Comparison of ENCODE assay signal across 9 cellular contexts in genomic region chr6:15313367-15313766, GRCh38.
DNase-seq lines count a peak whose midpoint lies in the region; ATAC-seq, FAIRE-seq and TF ChIP-seq lines count a peak whose summit lies in the region.
"Had no signal": no experiment of that assay in that cellular context is flagged by ENCODE, and none has a peak within 500 bp of the region (broad histone marks: within the 10 kb centered on the region; RNA-seq: fewer than 3 reads in every experiment).

No MANE protein-coding gene starts in this region.

- no peak overlapping the region for H3K4me3 ChIP-seq in HEK293 (ENCODE audit: low read depth, low read length)
- H3K4me3 ChIP-seq in astrocyte (ENCODE audit: insufficient read depth, low read depth, low read length), result no peak overlapping the region

- H3K4me2 ChIP-seq in astrocyte (ENCODE audit: low read length), result no peak overlapping the region

- no peaks in the 10 kb centered on the region for H3K27me3 ChIP-seq in astrocyte (ENCODE audit: insufficient read depth, low read length)

- peaks cover 100% of the 10 kb centered on the region for H3K79me2 ChIP-seq in astrocyte (ENCODE audit: insufficient read depth, low read length)

- TF ChIP-seq CTCF in HEK293 (tag by site-specific recombination; IDR thresholded peaks at IDR 0.05), result no peak
- TF ChIP-seq CTCF in astrocyte (IDR thresholded peaks at IDR 0.05; ENCODE audit: insufficient read depth, low read depth, low read length), result no peak

- ATAC-seq in naive B cell (ENCODE audit: low read depth in 2 of 2) (peak; percentile 46 to 53), GM18868 (IDR thresholded peaks at IDR 0.05; ENCODE audit: unreplicated experiment) (no peak), HG03571 (IDR thresholded peaks at IDR 0.05; ENCODE audit: unreplicated experiment) (no peak)
- no peak for ATAC-seq in activated CD4-positive, CD25-positive, alpha-beta regulatory T cell treated with anti-CD3 and anti-CD28 coated beads, Interleukin-2, amount 50 U/mL, for 24 hours

- H3K36me3 ChIP-seq in HEK293 (ENCODE audit: control insufficient read depth in 2 of 2, insufficient read depth in 1 of 2, low read length in 2 of 2) (no peaks in the 10 kb centered on the region), astrocyte (ENCODE audit: insufficient read depth, low read length) (no peaks in the 10 kb centered on the region)

- POLR2A ChIA-PET in HEK293 (lab: Yijun Ruan, JAX), result interaction anchor here (1.2 kb wide), 1 partner anchor 23 kb away, joined by 3 read pairs; no protein-coding TSS in a partner anchor

- CTCF ChIA-PET in HEK293 (lab: Yijun Ruan, JAX), result interaction anchor here (0.6 kb wide), 1 partner anchor 11 kb away, joined by 4 read pairs; no protein-coding TSS in a partner anchor

- DNase-seq in C1 segment of cervical spinal cord (lab: John Stamatoyannopoulos, UW) (peak in 11 of 14 donors; percentile 15 to 86 (median 49)), astrocyte (ENCODE audit: low read depth) (no peak), naive B cell (no peak), COLO829 (ENCODE audit: low spot score) (no peak)
- DNase-seq: NCI-H187 treated with DMSO at 0.1 percent for 48 hours had no signal

- peaks cover 22% of the 10 kb centered on the region for H3K4me1 ChIP-seq in HEK293 (ENCODE audit: control insufficient read depth, insufficient read depth, low read length)
- peaks cover 12% of the 10 kb centered on the region for H3K4me1 ChIP-seq in astrocyte (ENCODE audit: insufficient read depth, low read length)

- H2AFZ ChIP-seq in astrocyte (ENCODE audit: low read depth, low read length), result no peak overlapping the region

- H3K27ac Mint-ChIP-seq in astrocyte (ENCODE audit: unreplicated experiment) (no peak overlapping the region), naive B cell (peak overlapping the region in 5 of 6 donors; percentile 53 to 91 (median 61))

- FAIRE-seq in astrocyte (lab: Jason Lieb, UNC), result no peak

- H3K36me3 Mint-ChIP-seq in astrocyte (ENCODE audit: low read depth, unreplicated experiment) (no peaks in the 10 kb centered on the region), naive B cell (no peaks in the 10 kb centered on the region)

- no peaks in the 10 kb centered on the region for H3K9me3 ChIP-seq in HEK293 (ENCODE audit: control insufficient read depth, insufficient read depth, low read depth, low read length)
- no peaks in the 10 kb centered on the region for H3K9me3 ChIP-seq in astrocyte (ENCODE audit: insufficient read depth, low read depth, low read length)

- H3K4me3 Mint-ChIP-seq in astrocyte (ENCODE audit: unreplicated experiment), result no peak overlapping the region
- H3K4me3 Mint-ChIP-seq in naive B cell, result peak overlapping the region; percentile 13 to 81 (median 73)

- H4K20me1 ChIP-seq in astrocyte (ENCODE audit: insufficient read depth, low read length), result peaks cover 93% of the 10 kb centered on the region

- H3K9ac ChIP-seq in astrocyte (ENCODE audit: low read length), result peak overlapping the region; percentile 15

- H3K27me3 Mint-ChIP-seq in astrocyte (ENCODE audit: low read depth, unreplicated experiment) (no peaks in the 10 kb centered on the region), naive B cell (no peaks in the 10 kb centered on the region)

- H3K4me1 Mint-ChIP-seq in astrocyte (ENCODE audit: low read depth, unreplicated experiment), result peaks cover 29% of the 10 kb centered on the region
- H3K4me1 Mint-ChIP-seq in naive B cell, result peaks cover 64 to 97% (median 92%) of the 10 kb centered on the region in 3 donors

- H3K27ac ChIP-seq in HEK293 (ENCODE audit: extremely low read depth, low read depth, low read length), result no peak overlapping the region
- no peak overlapping the region for H3K27ac ChIP-seq in astrocyte (ENCODE audit: low read depth, low read length)

- H3K9me3 Mint-ChIP-seq in astrocyte (ENCODE audit: unreplicated experiment), result no peaks in the 10 kb centered on the region
- no peaks in the 10 kb centered on the region for H3K9me3 Mint-ChIP-seq in naive B cell

TF ChIP-seq in HEK293, 187 proteins besides CTCF, POLR2A, EP300 and RAD21:
- no peak for TF ChIP-seq ZNF184 (tag by site-specific recombination; IDR thresholded peaks at IDR 0.05)
- peak; percentile 19; the same call in 1 of the 2 replicates for TF ChIP-seq SCRT2 (tag by site-specific recombination; IDR thresholded peaks at IDR 0.05)

Comparison
In these comparisons a context has a peak if more than half of its experiments do, and no peak if none do; other contexts are left out.
1. DNase-seq: peak in C1 segment of cervical spinal cord (11 of 14); none in astrocyte (single experiment), naive B cell (single experiment) and COLO829 (single experiment).
2. ATAC-seq: peak in naive B cell (2 of 2); none in GM18868 (single experiment), activated CD4-positive, CD25-positive, alpha-beta regulatory T cell treated with anti-CD3 and anti-CD28 coated beads, Interleukin-2, amount 50 U/mL, for 24 hours (0 of 2) and HG03571 (single experiment).